ENCODE assay signal across 28 cellular contexts in genomic region chr20:63443606-63444395, GRCh38. TPM values are rescaled to one million over a fixed set of nuclear protein-coding genes. Genes with fewer than 3 reads are reported as not detected.
"Had no signal": no experiment of that assay in that cellular context is flagged by ENCODE, and none has a peak within 500 bp of the region (broad histone marks: within the 10 kb centered on the region; RNA-seq: fewer than 3 reads in every experiment).

No MANE protein-coding gene starts in this region.

- H3K9me3 ChIP-seq: heart right ventricle, spleen, stomach, thoracic aorta, transverse colon had no signal

- H3K27ac Mint-ChIP-seq: nephron progenitor cell had no signal

- H3K4me3 Mint-ChIP-seq: naive thymus-derived CD4-positive, alpha-beta T cell; nephron progenitor cell had no signal

- H3K27ac ChIP-seq: spleen, stomach, thoracic aorta, transverse colon had no signal

- H3K4me3 ChIP-seq: spleen, stomach, thoracic aorta, transverse colon had no signal

- ATAC-seq: esophagus mucosa; heart right ventricle; left lobe of liver; naive thymus-derived CD4-positive, alpha-beta T cell; sciatic nerve had no signal

- H3K36me3 ChIP-seq: heart right ventricle, spleen, stomach, thoracic aorta, transverse colon had no signal

- H3K4me1 ChIP-seq: stomach, transverse colon had no signal

- DNase-seq: cortex of kidney; dorsolateral prefrontal cortex; effector CD8-positive, alpha-beta T cell; heart right ventricle; hypothalamus; islet precursor cell; mammary epithelial cell; naive thymus-derived CD4-positive, alpha-beta T cell; nephron progenitor cell; posterior cingulate gyrus; spleen; stimulated activated CD4-positive, alpha-beta T cell treated with anti-CD3 and anti-CD28 coated beads, Interleukin-15, amount 100 ng/mL, for 24 hours; stimulated activated CD4-positive, alpha-beta T cell treated with anti-CD3 and anti-CD28 coated beads, Interleukin-1b, Interleukin-23, amount 100 ng/mL, for 48 hours; stimulated activated CD4-positive, alpha-beta T cell treated with anti-CD3 and anti-CD28 coated beads, Interleukin-4, amount 100 ng/mL, for 24 hours; stimulated activated naive CD4-positive, alpha-beta T cell; stomach; substantia nigra; transverse colon had no signal

RNA-seq across cellular contexts. Expression of gene KCNQ2, which starts 28.7 kb away (rescaled TPM):
- total RNA-seq: esophagus mucosa, fibroblast of lung, glomerular endothelial cell, left lobe of liver, lower leg skin, mammary epithelial cell, mesenteric fat pad, osteocyte, pulmonary artery endothelial cell, sciatic nerve, thoracic aorta had no signal
